ENCODE assay signal across 10 cellular contexts in genomic region chr12:68240079-68240478, GRCh38. TPM values are rescaled to one million over a fixed set of nuclear protein-coding genes. Genes with fewer than 3 reads are reported as not detected.
DNase-seq lines count a peak whose midpoint lies in the region; TF ChIP-seq lines count a peak whose summit lies in the region.
"Had no signal": no experiment of that assay in that cellular context is flagged by ENCODE, and none has a peak within 500 bp of the region (broad histone marks: within the 10 kb centered on the region; RNA-seq: fewer than 3 reads in every experiment).

No MANE protein-coding gene starts in this region.

- TF ChIP-seq CTCF in SK-N-SH (IDR thresholded peaks at IDR 0.05) = no peak
- no peak for TF ChIP-seq CTCF in fibroblast of lung (conservative IDR thresholded peaks at IDR 0.05 in 1 of 2, IDR thresholded peaks at IDR 0.05 in 1 of 2; ENCODE audit: low read depth in 1 of 2, low read length in 2 of 2)

- TF ChIP-seq RAD21 in SK-N-SH (IDR thresholded peaks at IDR 0.05; ENCODE audit: low read length) = no peak

- POLR2A ChIA-PET in SK-N-SH (lab: Yijun Ruan, JAX) = no interaction called here

- H3K4me1 ChIP-seq in SK-N-SH (ENCODE audit: control insufficient read depth in 1 of 2, insufficient read depth in 2 of 2, low read depth in 1 of 2, low read length in 1 of 2) = peaks cover 6 to 24% of the 10 kb centered on the region in 2 experiments
- H3K4me1 ChIP-seq in fibroblast of lung (ENCODE audit: control insufficient read depth, extremely low read depth, insufficient read depth, low read length) = peaks cover 11% of the 10 kb centered on the region

- H3K79me2 ChIP-seq in SK-N-SH (ENCODE audit: insufficient read depth) (no peaks in the 10 kb centered on the region), fibroblast of lung (ENCODE audit: control insufficient read depth, insufficient read depth, low read length) (no peaks in the 10 kb centered on the region)

- no peaks in the 10 kb centered on the region for H3K36me3 ChIP-seq in SK-N-SH (replicated peaks in 1 of 2; ENCODE audit: control insufficient read depth in 1 of 2, insufficient read depth in 2 of 2, low read length in 1 of 2)
- no peaks in the 10 kb centered on the region for H3K36me3 ChIP-seq in fibroblast of lung (ENCODE audit: control insufficient read depth, insufficient read depth, low read length)

- no peak overlapping the region for H2AFZ ChIP-seq in SK-N-SH (ENCODE audit: low read depth)
- H2AFZ ChIP-seq in fibroblast of lung (ENCODE audit: low read length) = no peak overlapping the region

- WGBS in SK-N-SH (ENCODE audit: low lambda C conversion rate) = 7% methylated on average over 1 of the region's 1 CpG

- peaks cover 17% of the 10 kb centered on the region for H3F3A ChIP-seq in SK-N-SH (replicated peaks; ENCODE audit: insufficient read depth)

- H3K9ac ChIP-seq in SK-N-SH = peak overlapping the region; percentile 47
- no peak overlapping the region for H3K9ac ChIP-seq in fibroblast of lung (ENCODE audit: insufficient read depth, low read length)

- H3K4me2 ChIP-seq in SK-N-SH (peak overlapping the region; percentile 57; the same call in 1 of the 2 replicates), fibroblast of lung (ENCODE audit: extremely low read depth, insufficient read depth, low read length) (peak overlapping the region; percentile 33)

- DNase-seq in NCI-H748 (lab: John Stamatoyannopoulos, UW; ENCODE audit: unreplicated experiment) (peak; percentile 23), NCI-H748 treated with DMSO at 0.1 percent for 48 hours (lab: John Stamatoyannopoulos, UW) (no peak), SK-N-SH (no peak), fibroblast of lung (ENCODE audit: low read depth in 2 of 2) (peak; percentile 77 to 89), skeletal muscle cell (ENCODE audit: low read depth) (peak; percentile 62), NCI-H1436 (lab: John Stamatoyannopoulos, UW) (no peak), putamen (ENCODE audit: low spot score) (no peak), C1 segment of cervical spinal cord (lab: John Stamatoyannopoulos, UW) (no peak)
- DNase-seq: ACHN, RPMI8226 had no signal

- no peak for TF ChIP-seq EP300 in SK-N-SH (IDR thresholded peaks at IDR 0.05; ENCODE audit: borderline replicate concordance in 1 of 2, low read depth in 1 of 2, low read length in 1 of 2)

- H4K20me1 ChIP-seq in SK-N-SH (ENCODE audit: insufficient read depth) (no peaks in the 10 kb centered on the region), fibroblast of lung (ENCODE audit: control insufficient read depth, extremely low read depth, insufficient read depth, low read length) (no peaks in the 10 kb centered on the region)

- no peaks in the 10 kb centered on the region for H3K9me2 ChIP-seq in SK-N-SH

- CTCF ChIA-PET in SK-N-SH (lab: Yijun Ruan, JAX) = interaction anchor here (1.0 to 2.0 kb wide), 2 partner anchors 17 to 77 kb away, joined by 3 to 9 read pairs; no protein-coding TSS in a partner anchor

- H3K27ac ChIP-seq in SK-N-SH (ENCODE audit: low read depth in 2 of 2, low read length in 1 of 2) = peak overlapping the region in 1 of 2 experiments; percentile 95; a peak in 2 of 4 replicates
- peak overlapping the region; percentile 30 for H3K27ac ChIP-seq in fibroblast of lung (ENCODE audit: insufficient read depth, low read length)

- H3K9me3 ChIP-seq in SK-N-SH = no peaks in the 10 kb centered on the region
- no peaks in the 10 kb centered on the region for H3K9me3 ChIP-seq in fibroblast of lung (ENCODE audit: control insufficient read depth, insufficient read depth, low read depth, low read length)

- H3K27me3 ChIP-seq in SK-N-SH (ENCODE audit: insufficient read depth) (no peaks in the 10 kb centered on the region), fibroblast of lung (ENCODE audit: control insufficient read depth, insufficient read depth, low read length) (no peaks in the 10 kb centered on the region)

- H3K4me3 ChIP-seq in SK-N-SH (ENCODE audit: low read depth in 2 of 2, low read length in 1 of 2) = no peak overlapping the region
- H3K4me3 ChIP-seq in fibroblast of lung (replicated peaks in 1 of 4; ENCODE audit: control extremely low read depth in 1 of 4, insufficient read depth in 1 of 4, low read depth in 3 of 4, low read length in 4 of 4) = no peak overlapping the region
- H3K4me3 ChIP-seq in skeletal muscle cell (ENCODE audit: low read depth, low read length) = no peak overlapping the region

TF ChIP-seq in SK-N-SH, 30 proteins besides CTCF, POLR2A, EP300 and RAD21:
- no peak for TF ChIP-seq FOXJ3 (CRISPR knock-in tag; IDR thresholded peaks at IDR 0.05)
- peak; percentile 71; the same call in 1 of the 2 replicates for TF ChIP-seq FOSL2 (IDR thresholded peaks at IDR 0.05; ENCODE audit: borderline replicate concordance, low read depth)
- TF ChIP-seq EZH2phosphoT487 (IDR thresholded peaks at IDR 0.05; ENCODE audit: borderline replicate concordance, low read depth) = no peak
- 0 out of 2 replicates have a peak, but pooled peaks have one; percentile 42 for TF ChIP-seq MAX (IDR thresholded peaks at IDR 0.05; ENCODE audit: low read depth)
- TF ChIP-seq ZBTB33 (IDR thresholded peaks at IDR 0.05; ENCODE audit: borderline replicate concordance, low read depth) = no peak
- TF ChIP-seq ELF1 (IDR thresholded peaks at IDR 0.05) = no peak
- TF ChIP-seq JUND (IDR thresholded peaks at IDR 0.05) = peak; percentile 85
- TF ChIP-seq SMC3 (IDR thresholded peaks at IDR 0.05; ENCODE audit: low read depth, low read length) = no peak
- TF ChIP-seq TCF12 (IDR thresholded peaks at IDR 0.05) = peak; percentile 59; the same call in 1 of the 2 replicates
- TF ChIP-seq MXI1 (IDR thresholded peaks at IDR 0.05; ENCODE audit: low read depth, low read length) = no peak
- TF ChIP-seq YY1 (IDR thresholded peaks at IDR 0.05; ENCODE audit: low read depth) = no peak
- TF ChIP-seq TAF1 (IDR thresholded peaks at IDR 0.05; ENCODE audit: borderline replicate concordance, low read depth, low read length) = no peak
- TF ChIP-seq NRF1 (IDR thresholded peaks at IDR 0.05; ENCODE audit: low read depth, low read length) = no peak

RNA-seq across cellular contexts. Expression of gene IL22, which starts 13.3 kb away (rescaled TPM):
- polyA plus RNA-seq in SK-N-SH (2012; rRNA removed) (not detected in 2 replicates), fibroblast of lung (not detected in 2 replicates)
- polyA plus RNA-seq in SK-N-SH (2012; cell fraction: cytosol; rRNA removed) = not detected in 2 replicates
- not detected in 2 replicates for polyA plus RNA-seq in SK-N-SH (2012; cell fraction: nucleus; rRNA removed)
- not detected in 2 replicates for total RNA-seq in fibroblast of lung
- not detected in 2 replicates for polyA plus RNA-seq in fibroblast of lung (2012)
- not detected in 2 replicates for polyA minus RNA-seq in fibroblast of lung (ENCODE audit: low replicate concordance)

RNA-seq across cellular contexts. Expression of gene IL26, which starts 14.5 kb away (rescaled TPM):
- polyA plus RNA-seq in SK-N-SH (2012; rRNA removed) (not detected in 2 replicates), fibroblast of lung (0.07 TPM in 1 of 2 replicates, not detected in the other)
- polyA plus RNA-seq in SK-N-SH (2012; cell fraction: cytosol; rRNA removed) = not detected in 2 replicates
- not detected in 2 replicates for polyA plus RNA-seq in SK-N-SH (2012; cell fraction: nucleus; rRNA removed)
- total RNA-seq in fibroblast of lung = 0.26 TPM in 1 of 2 replicates, not detected in the other
- not detected in 2 replicates for polyA plus RNA-seq in fibroblast of lung (2012)
- not detected in 2 replicates for polyA minus RNA-seq in fibroblast of lung (ENCODE audit: low replicate concordance)

Comparison
In these comparisons a context has a peak if more than half of its experiments do, and no peak if none do; other contexts are left out.
1. DNase-seq: peak in NCI-H748 (single experiment), fibroblast of lung (2 of 2) and skeletal muscle cell (single experiment); none in NCI-H748 treated with DMSO at 0.1 percent for 48 hours (single experiment), SK-N-SH (single experiment), NCI-H1436 (single experiment), putamen (single experiment) and C1 segment of cervical spinal cord (0 of 14).